Comparison of ENCODE assay signal across 17 cellular contexts in the genomic region with DNA sequence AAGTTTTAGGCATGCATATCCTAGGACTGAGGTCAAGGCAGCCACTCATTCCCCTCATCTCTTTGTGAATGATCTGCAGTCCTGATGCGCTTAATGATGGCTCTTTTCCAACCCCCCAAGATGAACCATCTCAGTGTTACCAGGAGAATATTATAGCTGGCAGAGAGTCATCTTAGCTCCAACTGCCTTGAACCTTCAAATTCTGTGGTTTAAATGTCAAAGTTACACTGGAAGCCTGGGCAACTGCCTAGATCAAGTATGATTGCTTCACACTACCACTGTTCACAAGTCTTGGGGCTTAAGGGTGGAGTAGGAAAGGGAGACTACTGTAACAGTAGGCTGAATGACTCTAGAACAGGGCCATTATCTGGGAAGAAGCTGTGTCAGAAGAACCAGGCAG. TPM values are rescaled to one million over a fixed set of nuclear protein-coding genes. Genes with fewer than 3 reads are reported as not detected.
"Had no signal": no experiment of that assay in that cellular context is flagged by ENCODE, and none has a peak within 500 bp of the region (broad histone marks: within the 10 kb centered on the region; RNA-seq: fewer than 3 reads in every experiment).

No MANE protein-coding gene starts in this region.

- H3K36me3 ChIP-seq: breast epithelium had no signal

- H3K4me3 ChIP-seq: breast epithelium, gastrocnemius medialis, heart right ventricle, tibial nerve, vagina had no signal

- H3K4me1 ChIP-seq: breast epithelium, heart right ventricle, vagina had no signal

- H3K9me3 ChIP-seq: breast epithelium, gastrocnemius medialis, heart right ventricle, tibial nerve, vagina had no signal

- H3K27ac ChIP-seq: breast epithelium, heart right ventricle, vagina had no signal

- ATAC-seq: activated T-helper 17 cell treated with anti-CD3 and anti-CD28 coated beads, Interleukin-2, amount 50 U/mL, for 72 hours; esophagus mucosa; heart right ventricle; left ventricle myocardium superior had no signal

- H3K27me3 ChIP-seq: breast epithelium, gastrocnemius medialis, heart right ventricle, tibial nerve, vagina had no signal

- DNase-seq: activated B cell treated with CpG ODN at 0.5 μM for 24 hours; activated CD4-positive, alpha-beta T cell treated with anti-CD3 and anti-CD28 coated beads, Interleukin-2, amount 10 ng/mL, durations not matched to agents 24 days and 14 days; activated naive CD4-positive, alpha-beta T cell treated with anti-CD3 and anti-CD28 coated beads for 36 hours; activated T-cell treated with anti-CD3 and anti-CD28 coated beads for 4 hours; amniotic stem cell; gastrocnemius medialis; heart right ventricle; left ventricle myocardium superior; mesendoderm; stimulated activated CD4-positive, alpha-beta T cell treated with anti-CD3 and anti-CD28 coated beads, Interleukin-15, amount 100 ng/mL, for 24 hours had no signal

RNA-seq across cellular contexts. Expression of a gene that starts 8.0 kb away (rescaled TPM):
- total RNA-seq: activated B cell treated with CpG ODN at 0.5 μM for 24 hours; activated CD4-positive, alpha-beta T cell treated with anti-CD3 and anti-CD28 coated beads, Interleukin-2, amount 10 ng/mL, durations not matched to agents 24 days and 14 days; activated CD8-positive, alpha-beta memory T cell treated with anti-CD3 and anti-CD28 coated beads for 36 hours; activated naive CD4-positive, alpha-beta T cell treated with anti-CD3 and anti-CD28 coated beads for 36 hours; activated T-helper 17 cell treated with anti-CD3 and anti-CD28 coated beads, Interleukin-2, amount 50 U/mL, for 72 hours; breast epithelium; osteoblast; tibial nerve; vagina had no signal

RNA-seq across cellular contexts. Expression of a gene that starts 31.9 kb away (rescaled TPM):
- total RNA-seq: activated B cell treated with CpG ODN at 0.5 μM for 24 hours had no signal
